ENCODE assay signal across 8 cellular contexts in genomic region chr11:46700251-46701077, GRCh38. TPM values are rescaled to one million over a fixed set of nuclear protein-coding genes. Genes with fewer than 3 reads are reported as not detected.
DNase-seq lines count a peak whose midpoint lies in the region; ATAC-seq and TF ChIP-seq lines count a peak whose summit lies in the region.

Gene ARHGAP1 (minus strand): TSS chr11:46700619. CDS start chr11:46696107, 4,512 bp downstream.
Gene ZNF408 (plus strand): TSS chr11:46701031. CDS start chr11:46701048, 17 bp downstream.

- no peak for TF ChIP-seq EP300 in Ishikawa (IDR thresholded peaks at IDR 0.05; ENCODE audit: borderline replicate concordance)

- intact Hi-C loops in PC-3 (cut with micrococcal nuclease): loop anchor here (2.0 to 5.0 kb wide), 3 partner anchors 37 to 78 kb away; no protein-coding TSS in a partner anchor
- intact Hi-C loops in mucosa of descending colon (cut with DNase I, micrococcal nuclease): no loop called here

- H2AFZ ChIP-seq in PC-3 (ENCODE audit: low read length): peak within 1 kb of the TSS; percentile 90

- ATAC-seq in GM21576 (IDR thresholded peaks at IDR 0.05; ENCODE audit: unreplicated experiment) (peak; percentile 86), PC-3 (peak; percentile 95), mucosa of descending colon (peak; percentile 97)

- no peaks in the 10 kb centered on the region for H3K27me3 ChIP-seq in PC-3 (ENCODE audit: low read length)

- peak within 1 kb of the TSS; percentile 91 for H3K9ac ChIP-seq in PC-3 (ENCODE audit: low read length)

- H3K4me1 ChIP-seq in PC-3 (ENCODE audit: insufficient read depth, low read length): 0 out of 2 replicates have a peak, but pooled peaks cover 3% of the 10 kb centered on the region
- H3K4me1 ChIP-seq in mucosa of descending colon (ENCODE audit: low read depth): peaks cover 21% of the 10 kb centered on the region

- H3F3A ChIP-seq in PC-3 (ENCODE audit: low read length, unreplicated experiment): no peaks in the 10 kb centered on the region

- DNase-seq in DMS114 treated with DMSO at 0.1 percent for 48 hours (lab: John Stamatoyannopoulos, UW; ENCODE audit: unreplicated experiment) (peak; percentile 94), PC-3 (peak; percentile 97), activated T-cell treated with anti-CD3 and anti-CD28 coated beads for 48 hours (ENCODE audit: low read depth) (peak; percentile 98), epithelial cell of prostate (ENCODE audit: low read depth, low spot score) (peak; percentile 95), mucosa of descending colon (peak; percentile 99 to 100 (median 100))
- DNase-seq in stimulated activated CD8-positive, alpha-beta memory T cell treated with anti-CD3 and anti-CD28 coated beads, Interleukin-4, amount 100 ng/mL, for 24 hours (ENCODE audit: low read depth): peak; percentile 98

- H3K9me3 ChIP-seq in PC-3 (ENCODE audit: low read length) (no peaks in the 10 kb centered on the region), mucosa of descending colon (no peaks in the 10 kb centered on the region)

- peak within 1 kb of the TSS; percentile 88 for H3K4me2 ChIP-seq in PC-3 (ENCODE audit: low read length)

- POLR2A ChIA-PET in PC-3 (lab: Charles Lee; ENCODE audit: unreplicated experiment): interaction anchor here (0.6 kb wide), 1 partner anchor 52 kb away, joined by 3 read pairs; no protein-coding TSS in a partner anchor

- BruUV-seq in PC-3 (replicated peaks; lab: Mats Ljungman, UMichigan): no TSS peak

- TF ChIP-seq CTCF in PC-3 (conservative IDR thresholded peaks at IDR 0.05; ENCODE audit: low read depth, low read length): no peak
- TF ChIP-seq CTCF in mucosa of descending colon (IDR thresholded peaks at IDR 0.05): no peak

- CTCF ChIA-PET in PC-3 (lab: Charles Lee): interaction anchor here (0.6 kb wide), 1 partner anchor 25 kb away, joined by 3 read pairs; no protein-coding TSS in a partner anchor

- peak within 1 kb of the TSS; percentile 89 for H3K4me3 ChIP-seq in PC-3 (ENCODE audit: low read length)
- H3K4me3 ChIP-seq in mucosa of descending colon: peak within 1 kb of the TSS; percentile 90

- no peaks in the 10 kb centered on the region for H3K9me2 ChIP-seq in PC-3 (replicated peaks; ENCODE audit: low read length)

- no peak for TF ChIP-seq RAD21 in Ishikawa (IDR thresholded peaks at IDR 0.05; ENCODE audit: low read depth)

- no peaks in the 10 kb centered on the region for H4K20me1 ChIP-seq in PC-3 (ENCODE audit: low read length)

- peaks cover 34% of the 10 kb centered on the region for H3K79me2 ChIP-seq in PC-3 (ENCODE audit: low read length)

- H3K36me3 ChIP-seq in PC-3 (ENCODE audit: low read depth, low read length) (peaks cover 23% of the 10 kb centered on the region; the same call in 1 of the 2 replicates), mucosa of descending colon (ENCODE audit: low read depth) (peaks cover 11% of the 10 kb centered on the region)

- H3K27ac ChIP-seq in PC-3 (ENCODE audit: low read length) (peak within 1 kb of the TSS; percentile 82), epithelial cell of prostate (peak within 1 kb of the TSS; percentile 89)

TF ChIP-seq in Ishikawa, 13 proteins besides CTCF, POLR2A, EP300 and RAD21:
- TF ChIP-seq EGR1 (IDR thresholded peaks at IDR 0.05) (no peak), TCF12 (IDR thresholded peaks at IDR 0.05; ENCODE audit: low read depth) (peak; percentile 63), TAF1 (IDR thresholded peaks at IDR 0.05; ENCODE audit: low read depth) (peak; percentile 68), MAX (IDR thresholded peaks at IDR 0.05) (peak; percentile 82; the same call in 1 of the 2 replicates), TEAD4 (IDR thresholded peaks at IDR 0.05) (no peak; the same call in 1 of the 2 replicates), ZBTB7A (IDR thresholded peaks at IDR 0.05; ENCODE audit: low read depth) (peak; percentile 94), NFIC (IDR thresholded peaks at IDR 0.05) (peak; percentile 37; the same call in 1 of the 2 replicates), REST (IDR thresholded peaks at IDR 0.05; ENCODE audit: low read depth) (no peak), CREB1 (IDR thresholded peaks at IDR 0.05; ENCODE audit: low read depth) (peak; percentile 39; the same call in 1 of the 2 replicates), YY1 (IDR thresholded peaks at IDR 0.05; ENCODE audit: low read depth) (peak; percentile 81; the same call in 1 of the 2 replicates), CEBPB (IDR thresholded peaks at IDR 0.05) (no peak), FOXM1 (IDR thresholded peaks at IDR 0.05; ENCODE audit: borderline replicate concordance, low read depth) (no peak)
- TF ChIP-seq, protein P1, sequence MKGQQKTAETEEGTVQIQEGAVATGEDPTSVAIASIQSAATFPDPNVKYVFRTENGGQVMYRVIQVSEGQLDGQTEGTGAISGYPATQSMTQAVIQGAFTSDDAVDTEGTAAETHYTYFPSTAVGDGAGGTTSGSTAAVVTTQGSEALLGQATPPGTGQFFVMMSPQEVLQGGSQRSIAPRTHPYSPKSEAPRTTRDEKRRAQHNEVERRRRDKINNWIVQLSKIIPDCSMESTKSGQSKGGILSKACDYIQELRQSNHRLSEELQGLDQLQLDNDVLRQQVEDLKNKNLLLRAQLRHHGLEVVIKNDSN (IDR thresholded peaks at IDR 0.05): peak; percentile 76

RNA-seq across cellular contexts. Expression of gene ARHGAP1, which starts in this region (rescaled TPM):
- total RNA-seq in PC-3 (2014; rRNA removed) (16.1 and 27.1 TPM in 2 replicates), mucosa of descending colon (10 to 100 TPM; 76.4 to 95.2 (median 90.6) TPM)

RNA-seq across cellular contexts. Expression of gene ZNF408, which starts in this region (rescaled TPM):
- total RNA-seq in PC-3 (2014; rRNA removed): 7.1 and 7.3 TPM in 2 replicates
- total RNA-seq in mucosa of descending colon: 10 to 100 TPM in 2 of 3 donors, 1 to 10 TPM in 1; 8.0 to 13.2 (median 12.8) TPM

Comparison
In these comparisons a context has a peak if more than half of its experiments do, and no peak if none do; other contexts are left out.
1. Peak in every context shown above with its lines: DNase-seq, ATAC-seq, H3K4me3 ChIP-seq and H3K27ac ChIP-seq.